33 cellular contexts compared by ENCODE assay signal in genomic region chr11:35324981-35325380, GRCh38.
DNase-seq lines count a peak whose midpoint lies in the region; ATAC-seq, FAIRE-seq and TF ChIP-seq lines count a peak whose summit lies in the region.
"Had no signal": no experiment of that assay in that cellular context is flagged by ENCODE, and none has a peak within 500 bp of the region (broad histone marks: within the 10 kb centered on the region; RNA-seq: fewer than 3 reads in every experiment).

No MANE protein-coding gene starts in this region.

- no peaks in the 10 kb centered on the region for H3K9me1 ChIP-seq in keratinocyte (ENCODE audit: control insufficient read depth, extremely low read depth, insufficient read depth, low read length)

- H3K9me3 ChIP-seq in MG63 = no peaks in the 10 kb centered on the region
- H3K9me3 ChIP-seq in astrocyte (ENCODE audit: insufficient read depth, low read depth, low read length) = no peaks in the 10 kb centered on the region
- no peaks in the 10 kb centered on the region for H3K9me3 ChIP-seq in keratinocyte (ENCODE audit: control insufficient read depth, low read depth, low read length)
- no peaks in the 10 kb centered on the region for H3K9me3 ChIP-seq in WERI-Rb-1 (ENCODE audit: severe bottlenecking)
- H3K9me3 ChIP-seq: A549, body of pancreas, left lung, right atrium auricular region had no signal

- H3K4me1 Mint-ChIP-seq in astrocyte (ENCODE audit: low read depth, unreplicated experiment) = peaks cover 5% of the 10 kb centered on the region
- H3K4me1 Mint-ChIP-seq: activated naive CD8-positive, alpha-beta T cell treated with anti-CD3 and anti-CD28 coated beads, Interleukin-2, amount 10 ng/mL, durations not matched to agents 7 days and 5 days had no signal

- peaks cover 17% of the 10 kb centered on the region for H3K4me1 ChIP-seq in astrocyte (ENCODE audit: insufficient read depth, low read length)
- peaks cover 25% of the 10 kb centered on the region for H3K4me1 ChIP-seq in keratinocyte (ENCODE audit: control insufficient read depth, extremely low read depth, insufficient read depth, low read length)
- H3K4me1 ChIP-seq: A549, left lung had no signal

- H3K27ac ChIP-seq in astrocyte (ENCODE audit: low read depth, low read length) (no peak overlapping the region), keratinocyte (ENCODE audit: control insufficient read depth, insufficient read depth, low read length) (no peak overlapping the region), WERI-Rb-1 (no peak overlapping the region)
- H3K27ac ChIP-seq: A549, body of pancreas, epithelial cell of prostate, left lung, right atrium auricular region had no signal

- H3K9ac ChIP-seq in astrocyte (ENCODE audit: low read length) = no peak overlapping the region
- H3K9ac ChIP-seq in keratinocyte (ENCODE audit: control insufficient read depth, extremely low read depth, insufficient read depth, low read length) = no peak overlapping the region

- no peak overlapping the region for H3K4me3 ChIP-seq in MG63
- H3K4me3 ChIP-seq in astrocyte (ENCODE audit: insufficient read depth, low read depth, low read length) = no peak overlapping the region
- no peak overlapping the region for H3K4me3 ChIP-seq in keratinocyte (ENCODE audit: control insufficient read depth in 2 of 3, extremely low read depth in 1 of 3, insufficient read depth in 2 of 3, low read depth in 1 of 3, low read length in 3 of 3)
- no peak overlapping the region for H3K4me3 ChIP-seq in WERI-Rb-1 (ENCODE audit: low read depth, low read length)
- H3K4me3 ChIP-seq: A549, body of pancreas, K562, left lung, right atrium auricular region had no signal

- H3K36me3 Mint-ChIP-seq in astrocyte (ENCODE audit: low read depth, unreplicated experiment) = peaks cover 4% of the 10 kb centered on the region

- H3K9me3 Mint-ChIP-seq in astrocyte (ENCODE audit: unreplicated experiment) = no peaks in the 10 kb centered on the region
- H3K9me3 Mint-ChIP-seq: CD8-positive, alpha-beta memory T cell; H9; immature natural killer cell; nephron had no signal

- H3K79me2 ChIP-seq in astrocyte (ENCODE audit: insufficient read depth, low read length) = no peaks in the 10 kb centered on the region
- no peaks in the 10 kb centered on the region for H3K79me2 ChIP-seq in keratinocyte (ENCODE audit: control insufficient read depth, insufficient read depth, low read length)

- no peak overlapping the region for H2AFZ ChIP-seq in astrocyte (ENCODE audit: low read depth, low read length)
- no peak overlapping the region for H2AFZ ChIP-seq in keratinocyte (ENCODE audit: control insufficient read depth, low read length)

- no peaks in the 10 kb centered on the region for H4K20me1 ChIP-seq in astrocyte (ENCODE audit: insufficient read depth, low read length)
- H4K20me1 ChIP-seq in keratinocyte (ENCODE audit: control insufficient read depth, extremely low read depth, insufficient read depth, low read length) = no peaks in the 10 kb centered on the region

- no peak for TF ChIP-seq CTCF in astrocyte (IDR thresholded peaks at IDR 0.05; ENCODE audit: insufficient read depth, low read depth, low read length)
- TF ChIP-seq CTCF in keratinocyte (optimal IDR thresholded peaks at IDR 0.05 in 1 of 3, IDR thresholded peaks at IDR 0.05 in 1 of 3, conservative IDR thresholded peaks at IDR 0.05 in 1 of 3; ENCODE audit: extremely low read depth in 1 of 3, insufficient read depth in 2 of 3, low read length in 3 of 3) = no peak
- TF ChIP-seq CTCF in WERI-Rb-1 (IDR thresholded peaks at IDR 0.05; ENCODE audit: low read depth, low read length) = no peak

- ATAC-seq in HG03097 (IDR thresholded peaks at IDR 0.05; ENCODE audit: low FRiP score, unreplicated experiment) = no peak
- ATAC-seq: A549; activated CD4-positive, alpha-beta T cell treated with anti-CD3 and anti-CD28 coated beads for 36 hours; activated CD8-positive, alpha-beta T cell treated with anti-CD3 and anti-CD28 coated beads, Interleukin-2, amount 10 ng/mL, durations not matched to agents 7 days and 5 days; body of pancreas; K562; left lung had no signal

- dilution Hi-C loops in keratinocyte (cut with MboI; ENCODE audit: extremely low pct_ligation_motif_present, low sequenced_read_pairs) = no loop called here

- H3K27me3 ChIP-seq in MG63 = no peaks in the 10 kb centered on the region
- H3K27me3 ChIP-seq in astrocyte (ENCODE audit: insufficient read depth, low read length) = no peaks in the 10 kb centered on the region
- no peaks in the 10 kb centered on the region for H3K27me3 ChIP-seq in keratinocyte (ENCODE audit: control insufficient read depth, extremely low read depth, insufficient read depth, low read length)
- H3K27me3 ChIP-seq in WERI-Rb-1 (ENCODE audit: insufficient read depth, low read depth, severe bottlenecking) = no peaks in the 10 kb centered on the region
- H3K27me3 ChIP-seq: body of pancreas, left lung, right atrium auricular region had no signal

- H3K4me3 Mint-ChIP-seq in astrocyte (ENCODE audit: unreplicated experiment) = no peak overlapping the region
- H3K4me3 Mint-ChIP-seq: activated CD4-positive, alpha-beta T cell treated with anti-CD3 and anti-CD28 coated beads for 36 hours; activated CD8-positive, alpha-beta T cell treated with anti-CD3 and anti-CD28 coated beads, Interleukin-2, amount 10 ng/mL, durations not matched to agents 7 days and 5 days; activated naive CD8-positive, alpha-beta T cell treated with anti-CD3 and anti-CD28 coated beads, Interleukin-2, amount 10 ng/mL, durations not matched to agents 7 days and 5 days; B cell; CD8-positive, alpha-beta memory T cell; H9; immature natural killer cell; nephron had no signal

- no peak overlapping the region for H3K27ac Mint-ChIP-seq in astrocyte (ENCODE audit: unreplicated experiment)
- H3K27ac Mint-ChIP-seq: activated CD4-positive, alpha-beta T cell treated with anti-CD3 and anti-CD28 coated beads for 36 hours; activated CD8-positive, alpha-beta T cell treated with anti-CD3 and anti-CD28 coated beads, Interleukin-2, amount 10 ng/mL, durations not matched to agents 7 days and 5 days; activated naive CD8-positive, alpha-beta T cell treated with anti-CD3 and anti-CD28 coated beads, Interleukin-2, amount 10 ng/mL, durations not matched to agents 7 days and 5 days; B cell; H9; immature natural killer cell; nephron had no signal

- no peaks in the 10 kb centered on the region for H3K36me3 ChIP-seq in MG63
- H3K36me3 ChIP-seq in astrocyte (ENCODE audit: insufficient read depth, low read length) = no peaks in the 10 kb centered on the region
- no peaks in the 10 kb centered on the region for H3K36me3 ChIP-seq in keratinocyte (ENCODE audit: control insufficient read depth in 2 of 2, extremely low read depth in 1 of 2, insufficient read depth in 2 of 2, low read length in 2 of 2)
- H3K36me3 ChIP-seq in WERI-Rb-1 = peaks cover 10% of the 10 kb centered on the region
- H3K36me3 ChIP-seq: left lung, right atrium auricular region had no signal

- FAIRE-seq in astrocyte (lab: Jason Lieb, UNC) (no peak), keratinocyte (lab: Jason Lieb, UNC) (peak; percentile 23)
- FAIRE-seq: A549, frontal cortex, K562 had no signal

- DNase-seq in Daoy (ENCODE audit: low read depth) (peak; percentile 19), MG63 (peak; percentile 64), astrocyte (ENCODE audit: low read depth) (peak; percentile 26), keratinocyte (ENCODE audit: low read depth, low spot score) (no peak), NCI-H1930 (lab: John Stamatoyannopoulos, UW) (no peak), WERI-Rb-1 (no peak)
- no peak for DNase-seq in activated T-cell treated with anti-CD3 and anti-CD28 coated beads, Interleukin-2, amount 50 U/mL, for 48 hours
- DNase-seq: activated CD4-positive, alpha-beta T cell treated with anti-CD3 and anti-CD28 coated beads for 36 hours; activated CD8-positive, alpha-beta T cell treated with anti-CD3 and anti-CD28 coated beads, Interleukin-2, amount 10 ng/mL, durations not matched to agents 7 days and 5 days; activated effector memory CD4-positive, alpha-beta T cell treated with Interleukin-2 at 50 U/mL for 16 hours; activated naive CD8-positive, alpha-beta T cell treated with anti-CD3 and anti-CD28 coated beads, Interleukin-2, amount 10 ng/mL, durations not matched to agents 7 days and 5 days; body of pancreas; CD8-positive, alpha-beta memory T cell; DMS 273 treated with DMSO at 0.1 percent for 48 hours; GDM1; H9; hippocampal formation; immature natural killer cell; left lung; midbrain; NCI-H1417; NCI-H2081 treated with DMSO at 0.1 percent for 48 hours; NCI-H774; T-helper 2 cell; trophoblast cell had no signal

- H3K4me2 ChIP-seq in astrocyte (ENCODE audit: low read length) (no peak overlapping the region), keratinocyte (ENCODE audit: control insufficient read depth, extremely low read depth, insufficient read depth, low read depth, low read length) (no peak overlapping the region)
- H3K4me2 ChIP-seq: A549 had no signal

- peaks cover 1% of the 10 kb centered on the region for H3K27me3 Mint-ChIP-seq in astrocyte (ENCODE audit: low read depth, unreplicated experiment)
- H3K27me3 Mint-ChIP-seq: activated CD4-positive, alpha-beta T cell treated with anti-CD3 and anti-CD28 coated beads for 36 hours; B cell; CD8-positive, alpha-beta memory T cell had no signal

Comparison
In these comparisons a context has a peak if more than half of its experiments do, and no peak if none do; other contexts are left out.
1. DNase-seq: peak in Daoy (single experiment), MG63 (single experiment) and astrocyte (single experiment); none in keratinocyte (single experiment), activated T-cell treated with anti-CD3 and anti-CD28 coated beads, Interleukin-2, amount 50 U/mL, for 48 hours (0 of 2), NCI-H1930 (0 of 2) and WERI-Rb-1 (single experiment).